In genomic region chr2:63056309-63057065, GRCh38 we compare ENCODE assay signal across 8 cellular contexts. TPM values are rescaled to one million over a fixed set of nuclear protein-coding genes. Genes with fewer than 3 reads are reported as not detected.
A peak's percentile ranks its signal among the peaks of the same experiment; 100 is the strongest.
DNase-seq lines count a peak whose midpoint lies in the region; ATAC-seq and TF ChIP-seq lines count a peak whose summit lies in the region.

No MANE protein-coding gene starts in this region.

- H3K4me3 Mint-ChIP-seq in IgD-negative memory B cell: peak overlapping the region; percentile 26 to 89 (median 82)
- H3K4me3 Mint-ChIP-seq in effector memory CD8-positive, alpha-beta T cell: peak overlapping the region; percentile 45 to 48
- peak overlapping the region; percentile 37 for H3K4me3 Mint-ChIP-seq in osteocyte (ENCODE audit: unreplicated experiment)

- peaks cover 0 to 27% (median 4%) of the 10 kb centered on the region in 3 donors for H3K9me3 Mint-ChIP-seq in IgD-negative memory B cell
- H3K9me3 Mint-ChIP-seq in effector memory CD8-positive, alpha-beta T cell: no peaks in the 10 kb centered on the region
- no peaks in the 10 kb centered on the region for H3K9me3 Mint-ChIP-seq in osteocyte (ENCODE audit: unreplicated experiment)

- TF ChIP-seq CTCF in osteocyte (IDR thresholded peaks at IDR 0.05): no peak

- H3K27me3 Mint-ChIP-seq in IgD-negative memory B cell (peaks cover 77% of the 10 kb centered on the region), osteocyte (ENCODE audit: unreplicated experiment) (peaks cover 88% of the 10 kb centered on the region)
- peaks cover 85 to 89% of the 10 kb centered on the region in 2 donors for H3K27me3 Mint-ChIP-seq in effector memory CD8-positive, alpha-beta T cell

- no peak for DNase-seq in effector memory CD8-positive, alpha-beta T cell
- no peak for DNase-seq in osteocyte (ENCODE audit: extremely low spot score, unreplicated experiment)
- DNase-seq in NCI-H1694 (lab: John Stamatoyannopoulos, UW): no peak
- DNase-seq in NCI-H1417 treated with DMSO at 0.1 percent for 48 hours (lab: John Stamatoyannopoulos, UW): no peak
- no peak for DNase-seq in NOMO-1 treated with DMSO at 0.1 percent for 48 hours (lab: John Stamatoyannopoulos, UW; ENCODE audit: unreplicated experiment)

- ATAC-seq in GM18505 (IDR thresholded peaks at IDR 0.05; ENCODE audit: unreplicated experiment): peak; percentile 33
- ATAC-seq in effector memory CD8-positive, alpha-beta T cell (replicated peaks): no peak
- ATAC-seq in GM21737 (IDR thresholded peaks at IDR 0.05; ENCODE audit: unreplicated experiment): no peak

- H3K36me3 Mint-ChIP-seq in IgD-negative memory B cell: peaks cover 6% of the 10 kb centered on the region
- H3K36me3 Mint-ChIP-seq in effector memory CD8-positive, alpha-beta T cell (ENCODE audit: insufficient read depth): peaks cover 12% of the 10 kb centered on the region
- peaks cover 5% of the 10 kb centered on the region for H3K36me3 Mint-ChIP-seq in osteocyte (ENCODE audit: unreplicated experiment)

- H3K4me1 Mint-ChIP-seq in IgD-negative memory B cell (peaks cover 26 to 57% (median 29%) of the 10 kb centered on the region in 3 donors), osteocyte (ENCODE audit: unreplicated experiment) (peaks cover 53% of the 10 kb centered on the region)
- peaks cover 36 to 39% of the 10 kb centered on the region in 2 donors for H3K4me1 Mint-ChIP-seq in effector memory CD8-positive, alpha-beta T cell (ENCODE audit: low read depth in 2 of 2)

- peak overlapping the region; percentile 63 to 99 (median 96) for H3K27ac Mint-ChIP-seq in IgD-negative memory B cell
- no peak overlapping the region for H3K27ac Mint-ChIP-seq in effector memory CD8-positive, alpha-beta T cell
- no peak overlapping the region for H3K27ac Mint-ChIP-seq in osteocyte (ENCODE audit: unreplicated experiment)

- TF ChIP-seq POLR2A in GM18505 (IDR thresholded peaks at IDR 0.05; ENCODE audit: borderline replicate concordance, extremely low read depth, insufficient read depth, insufficient read length): no peak

RNA-seq across cellular contexts. Expression of gene OTX1, which starts 5.9 kb away (rescaled TPM):
- polyA plus RNA-seq in IgD-negative memory B cell: not detected
- total RNA-seq in osteocyte: not detected in 2 replicates

Comparison
In these comparisons a context has a peak if more than half of its experiments do, and no peak if none do; other contexts are left out.
1. H3K27ac Mint-ChIP-seq: peak in IgD-negative memory B cell (3 of 3); none in effector memory CD8-positive, alpha-beta T cell (0 of 2) and osteocyte (single experiment).
2. Peak in every context shown above with its lines, with median percentiles within 50 percentile points of each other: H3K4me3 Mint-ChIP-seq.